Comparison of ENCODE assay signal across 8 cellular contexts in the genomic region with DNA sequence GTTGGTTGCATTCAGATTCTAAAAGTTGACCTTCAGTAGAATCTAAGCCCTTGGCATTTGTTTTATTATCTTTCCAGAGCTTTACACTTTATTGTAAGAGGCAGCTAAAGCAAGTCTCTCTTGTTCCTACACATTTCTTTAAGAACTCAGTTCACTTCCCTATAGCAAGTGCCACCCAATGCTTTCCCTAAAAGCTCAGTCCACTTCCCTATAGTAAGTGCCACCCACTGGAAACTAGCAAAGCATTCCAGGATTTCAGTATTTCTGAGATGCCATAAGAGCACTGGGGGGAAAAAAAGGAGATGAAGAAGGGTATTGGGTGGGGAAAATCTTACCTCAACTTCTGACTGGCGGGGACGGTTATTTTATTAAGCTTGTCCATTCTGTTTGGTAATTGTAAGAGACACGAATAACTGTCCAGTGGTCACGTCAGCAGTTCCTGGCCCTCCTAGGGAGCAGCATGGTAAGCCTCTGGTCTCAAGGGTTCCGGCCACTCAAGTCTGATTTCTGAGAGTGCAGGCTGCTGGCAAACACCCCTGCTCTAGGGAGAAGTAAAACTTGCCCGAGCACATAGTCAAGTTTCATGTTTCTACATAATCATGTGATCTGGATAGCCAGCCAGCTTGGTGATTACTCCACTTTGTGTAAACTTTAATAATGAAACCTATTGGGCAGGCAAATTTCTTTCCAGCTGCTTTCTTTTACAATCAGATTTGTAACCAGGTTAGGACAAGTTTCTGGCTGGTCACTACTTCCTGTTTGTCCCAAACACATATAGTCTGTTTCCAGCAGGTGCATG. TPM values are rescaled to one million over a fixed set of nuclear protein-coding genes. Genes with fewer than 3 reads are reported as not detected.
DNase-seq lines count a peak whose midpoint lies in the region; ATAC-seq and TF ChIP-seq lines count a peak whose summit lies in the region.

A gene (minus strand): TSS at position 553 of the 799 bp plus-strand sequence. CDS start 171 bp downstream, at position 382.

- H3K4me2 ChIP-seq in Karpas-422 (ENCODE audit: low read depth, low read length, poor library complexity, severe bottlenecking) (peak within 1 kb of the TSS; percentile 84), mesendoderm (ENCODE audit: low read length) (no peak within 1 kb of the TSS)

- no peak within 1 kb of the TSS for H2BK120ac ChIP-seq in mesendoderm (ENCODE audit: low read depth, low read length)

- H3K9me3 ChIP-seq in Karpas-422 (ENCODE audit: low read length) (no peaks in the 10 kb centered on the region), esophagus (ENCODE audit: control insufficient read depth in 2 of 2, insufficient read depth in 1 of 2, low read depth in 1 of 2, low read length in 1 of 2) (no peaks in the 10 kb centered on the region)

- peak within 1 kb of the TSS; percentile 88 for H3K9ac ChIP-seq in Karpas-422 (ENCODE audit: low read length)
- no peak within 1 kb of the TSS for H3K9ac ChIP-seq in mesendoderm (ENCODE audit: low read length)

- H3K36me3 ChIP-seq in Karpas-422 (ENCODE audit: insufficient read depth, low read length), result peaks cover 37% of the 10 kb centered on the region
- H3K36me3 ChIP-seq in esophagus (ENCODE audit: control insufficient read depth in 2 of 2, insufficient read depth in 2 of 2, low read length in 1 of 2), result peaks cover 0 to 4% of the 10 kb centered on the region in 2 donors
- H3K36me3 ChIP-seq in mesendoderm (ENCODE audit: control insufficient read depth, insufficient read depth, low read length), result no peaks in the 10 kb centered on the region

- no peak within 1 kb of the TSS for H2BK5ac ChIP-seq in mesendoderm (ENCODE audit: low read length)

- no peak within 1 kb of the TSS for H3K56ac ChIP-seq in mesendoderm (ENCODE audit: low read length)

- H3K27ac ChIP-seq in Karpas-422 (ENCODE audit: low read length) (peak within 1 kb of the TSS; percentile 100), esophagus (ENCODE audit: low read depth in 2 of 2, low read length in 1 of 2) (peak within 1 kb of the TSS; percentile 94 to 96), mesendoderm (ENCODE audit: low read depth, low read length) (no peak within 1 kb of the TSS)

- H3K18ac ChIP-seq in mesendoderm (ENCODE audit: low read length), result no peak within 1 kb of the TSS

- H4K20me1 ChIP-seq in Karpas-422 (ENCODE audit: insufficient read depth, low read depth, low read length), result peaks cover 14% of the 10 kb centered on the region; the same call in 1 of the 2 replicates

- H3K4me1 ChIP-seq in Karpas-422 (ENCODE audit: low read length) (peaks cover 75% of the 10 kb centered on the region), esophagus (ENCODE audit: control insufficient read depth in 2 of 2, insufficient read depth in 2 of 2, low read length in 1 of 2) (peaks cover 0 to 15% of the 10 kb centered on the region in 2 donors), mesendoderm (ENCODE audit: control insufficient read depth, low read depth, low read length) (peaks cover 2% of the 10 kb centered on the region)

- H2AFZ ChIP-seq in Karpas-422 (ENCODE audit: low read length), result no peak within 1 kb of the TSS

- H4K8ac ChIP-seq in mesendoderm (ENCODE audit: low read depth, low read length), result no peak within 1 kb of the TSS

- DNase-seq in Karpas-422 (peak; percentile 88), pons (ENCODE audit: low spot score) (peak; percentile 78), inferior parietal cortex (ENCODE audit: extremely low spot score) (no peak), A172 (ENCODE audit: low spot score) (no peak), mesendoderm (no peak)

- peak; percentile 70 for ATAC-seq in GM21619 (IDR thresholded peaks at IDR 0.05; ENCODE audit: unreplicated experiment)

- H3K79me2 ChIP-seq in Karpas-422 (ENCODE audit: low read length) (peaks cover 54% of the 10 kb centered on the region), mesendoderm (ENCODE audit: control insufficient read depth, insufficient read depth, low read length) (no peaks in the 10 kb centered on the region)

- H3K9me2 ChIP-seq in Karpas-422 (replicated peaks; ENCODE audit: insufficient read depth, low read length), result no peaks in the 10 kb centered on the region

- H3K4ac ChIP-seq in mesendoderm (ENCODE audit: low read depth, low read length), result no peak within 1 kb of the TSS

- peak within 1 kb of the TSS; percentile 52 for H3K4me3 ChIP-seq in GM12875 (ENCODE audit: low read depth, low read length)
- peak within 1 kb of the TSS; percentile 96 for H3K4me3 ChIP-seq in Karpas-422 (ENCODE audit: low read length)
- peak within 1 kb of the TSS; percentile 56 to 63 for H3K4me3 ChIP-seq in esophagus (ENCODE audit: low read depth in 1 of 2, low read length in 2 of 2)
- H3K4me3 ChIP-seq in mesendoderm (ENCODE audit: low read length), result no peak within 1 kb of the TSS

- WGBS in esophagus, 2 donors, result 14 to 22% methylated on average over 6 of the region's 6 CpGs
- no CpG with 5 or more reads among the region's 6 CpGs for WGBS in mesendoderm (ENCODE audit: extremely low coverage, insufficient coverage, low lambda C conversion rate)

- H2BK15ac ChIP-seq in mesendoderm (replicated peaks; ENCODE audit: low read depth), result no peak within 1 kb of the TSS

- H3K27me3 ChIP-seq in Karpas-422 (ENCODE audit: low read length) (no peaks in the 10 kb centered on the region), esophagus (ENCODE audit: control insufficient read depth in 1 of 2, insufficient read depth in 2 of 2, low read length in 2 of 2) (no peaks in the 10 kb centered on the region), mesendoderm (ENCODE audit: insufficient read depth, low read length, poor library complexity) (no peaks in the 10 kb centered on the region)

- no peak within 1 kb of the TSS for H2AK5ac ChIP-seq in mesendoderm (ENCODE audit: low read length)

- TF ChIP-seq CTCF in GM12875 (IDR thresholded peaks at IDR 0.05; ENCODE audit: borderline replicate concordance, insufficient read depth, low read depth, low read length), result no peak

- no peaks in the 10 kb centered on the region for H3K79me1 ChIP-seq in mesendoderm (ENCODE audit: low read length)

- no peak within 1 kb of the TSS for H3K23ac ChIP-seq in mesendoderm (ENCODE audit: low read length)

- H4K5ac ChIP-seq in mesendoderm (ENCODE audit: low read length), result no peak within 1 kb of the TSS

RNA-seq across cellular contexts. Expression of the gene that starts here (rescaled TPM):
- total RNA-seq in Karpas-422 (2014; rRNA removed; shearing (Covaris generic); ENCODE audit: low replicate concordance), result 51.7 and 99.1 TPM in 2 replicates
- 10 to 100 TPM; 46.8 to 51.1 TPM for polyA plus RNA-seq in esophagus
- not detected in 2 replicates for total RNA-seq in A172 (2014; rRNA removed; shearing (Covaris generic))
- not detected for polyA plus RNA-seq in mesendoderm (2013, experiment 1 of 2)
- polyA plus RNA-seq in mesendoderm (2013, experiment 2 of 2), result not detected

Comparison
In these comparisons a context has a peak if more than half of its experiments do, and no peak if none do; other contexts are left out.
1. RNA of the gene that starts here (total RNA-seq): 51.7 to 99.1 TPM in Karpas-422; not detected in A172; every median in the first group is over 10 times any median in the second.
2. DNase-seq: peak in Karpas-422 (single experiment) and pons (single experiment); none in inferior parietal cortex (single experiment), A172 (single experiment) and mesendoderm (single experiment).